Comparison of ENCODE assay signal across 8 cellular contexts in genomic region chr20:25623225-25623735, GRCh38. TPM values are rescaled to one million over a fixed set of nuclear protein-coding genes. Genes with fewer than 3 reads are reported as not detected.
DNase-seq lines count a peak whose midpoint lies in the region; ATAC-seq and TF ChIP-seq lines count a peak whose summit lies in the region.

No MANE protein-coding gene starts in this region.

- no peak for TF ChIP-seq CTCF in foreskin fibroblast (IDR thresholded peaks at IDR 0.05; ENCODE audit: low read depth, low read length)
- no peak for TF ChIP-seq CTCF in vagina (IDR thresholded peaks at IDR 0.05)

- TF ChIP-seq POLR2A in vagina (IDR thresholded peaks at IDR 0.05): no peak

- H2BK12ac ChIP-seq in neuronal stem cell (ENCODE audit: low read length): no peak overlapping the region

- H3K4ac ChIP-seq in neuronal stem cell (ENCODE audit: low read length): no peak overlapping the region

- peak overlapping the region; percentile 96 for H3K4me2 ChIP-seq in neuronal stem cell (ENCODE audit: insufficient read depth, low read length, poor library complexity, severe bottlenecking)

- H3K18ac ChIP-seq in neuronal stem cell (ENCODE audit: low read length): peak overlapping the region; percentile 99

- peak overlapping the region; percentile 84 for H3K9ac ChIP-seq in neuronal stem cell (ENCODE audit: low read depth, low read length, poor library complexity)

- peak; percentile 24 for ATAC-seq in HG02571 (IDR thresholded peaks at IDR 0.05; ENCODE audit: unreplicated experiment)

- H3K23ac ChIP-seq in neuronal stem cell (ENCODE audit: low read depth, low read length, poor library complexity): peak overlapping the region; percentile 99

- H2BK120ac ChIP-seq in neuronal stem cell (ENCODE audit: low read depth, low read length): no peak overlapping the region

- H3K27me3 Mint-ChIP-seq in activated T-helper 1 cell treated with anti-CD3 and anti-CD28 coated beads, Interleukin-12 subunit alpha, Interleukin-12 subunit beta, Interleukin-2, Interleukin-4 antibody, amounts not matched to agents 30 ng/mL and 10 ng/mL and 1 ng/mL, durations not matched to agents 14 hours and 24 hours and 36 hours (ENCODE audit: insufficient read depth): peaks cover 4% of the 10 kb centered on the region

- H2AK5ac ChIP-seq in neuronal stem cell (ENCODE audit: low read depth, low read length): peak overlapping the region; percentile 74

- H3K4me1 ChIP-seq in neuronal stem cell (ENCODE audit: control insufficient read depth in 2 of 2, insufficient read depth in 1 of 2, low read depth in 1 of 2, low read length in 2 of 2) (peaks cover 3 to 8% of the 10 kb centered on the region in 2 donors), vagina (peaks cover 9% of the 10 kb centered on the region)

- H3K4me3 Mint-ChIP-seq in activated T-helper 1 cell treated with anti-CD3 and anti-CD28 coated beads, Interleukin-12 subunit alpha, Interleukin-12 subunit beta, Interleukin-2, Interleukin-4 antibody, amounts not matched to agents 30 ng/mL and 10 ng/mL and 1 ng/mL, durations not matched to agents 14 hours and 24 hours and 36 hours: peak overlapping the region; percentile 91

- DNase-seq in NCI-H510A (lab: John Stamatoyannopoulos, UW): peak; percentile 4
- DNase-seq in NCI-H510A treated with DMSO at 0.1 percent for 48 hours (lab: John Stamatoyannopoulos, UW): no peak
- DNase-seq in NCI-H146 treated with DMSO at 0.1 percent for 48 hours (lab: John Stamatoyannopoulos, UW; ENCODE audit: unreplicated experiment): peak; percentile 45
- DNase-seq in activated T-helper 1 cell treated with anti-CD3 and anti-CD28 coated beads, Interleukin-12 subunit alpha, Interleukin-12 subunit beta, Interleukin-2, Interleukin-4 antibody, amounts not matched to agents 30 ng/mL and 10 ng/mL and 1 ng/mL, durations not matched to agents 14 hours and 24 hours and 36 hours (ENCODE audit: low spot score): peak; percentile 21
- peak; percentile 38 to 73 for DNase-seq in foreskin fibroblast
- no peak for DNase-seq in neuronal stem cell (ENCODE audit: low spot score)
- DNase-seq in vagina (ENCODE audit: extremely low spot score in 2 of 2): no peak

- H3K14ac ChIP-seq in neuronal stem cell (ENCODE audit: low read length): peak overlapping the region; percentile 27

- H3K9me3 Mint-ChIP-seq in activated T-helper 1 cell treated with anti-CD3 and anti-CD28 coated beads, Interleukin-12 subunit alpha, Interleukin-12 subunit beta, Interleukin-2, Interleukin-4 antibody, amounts not matched to agents 30 ng/mL and 10 ng/mL and 1 ng/mL, durations not matched to agents 14 hours and 24 hours and 36 hours: peaks cover 13% of the 10 kb centered on the region

- H3K9me3 ChIP-seq in neuronal stem cell (replicated peaks in 1 of 2; ENCODE audit: control insufficient read depth in 2 of 2, insufficient read depth in 1 of 2, low read depth in 1 of 2, low read length in 2 of 2) (peaks cover 0 to 5% of the 10 kb centered on the region in 2 donors), vagina (no peaks in the 10 kb centered on the region)

- peaks cover 14% of the 10 kb centered on the region for H3K36me3 Mint-ChIP-seq in activated T-helper 1 cell treated with anti-CD3 and anti-CD28 coated beads, Interleukin-12 subunit alpha, Interleukin-12 subunit beta, Interleukin-2, Interleukin-4 antibody, amounts not matched to agents 30 ng/mL and 10 ng/mL and 1 ng/mL, durations not matched to agents 14 hours and 24 hours and 36 hours (ENCODE audit: low read depth)

- peak overlapping the region; percentile 97 for H2AFZ ChIP-seq in neuronal stem cell (ENCODE audit: low read length)

- intact Hi-C loops in activated T-helper 1 cell treated with anti-CD3 and anti-CD28 coated beads, Interleukin-12 subunit alpha, Interleukin-12 subunit beta, Interleukin-2, Interleukin-4 antibody, amounts not matched to agents 30 ng/mL and 10 ng/mL and 1 ng/mL, durations not matched to agents 14 hours and 24 hours and 36 hours (cut with micrococcal nuclease): loop anchor here (1.0 to 5.0 kb wide), 4 partner anchors 20 to 631 kb away; partner anchors contain the start of genes ABHD12 and APMAP
- intact Hi-C loops in vagina (cut with DNase I): no loop called here

- H2BK15ac ChIP-seq in neuronal stem cell (ENCODE audit: low read length): peak overlapping the region; percentile 84

- peaks cover 0 to 15% of the 10 kb centered on the region in 2 donors for H3K36me3 ChIP-seq in neuronal stem cell (replicated peaks in 1 of 2; ENCODE audit: control insufficient read depth in 2 of 2, insufficient read depth in 2 of 2, low read length in 2 of 2)
- H3K36me3 ChIP-seq in vagina: no peaks in the 10 kb centered on the region

- H3K27ac Mint-ChIP-seq in activated T-helper 1 cell treated with anti-CD3 and anti-CD28 coated beads, Interleukin-12 subunit alpha, Interleukin-12 subunit beta, Interleukin-2, Interleukin-4 antibody, amounts not matched to agents 30 ng/mL and 10 ng/mL and 1 ng/mL, durations not matched to agents 14 hours and 24 hours and 36 hours: peak overlapping the region; percentile 98

- WGBS in neuronal stem cell (ENCODE audit: extremely low coverage in 2 of 2, insufficient read length in 2 of 2, insufficient replicate concordance in 1 of 2), 2 donors: no CpG with 5 or more reads among the region's 45 CpGs

- peak overlapping the region; percentile 45 for H4K8ac ChIP-seq in neuronal stem cell (ENCODE audit: low read depth, low read length)

- H3K27me3 ChIP-seq in neuronal stem cell (ENCODE audit: control insufficient read depth in 3 of 3, insufficient read depth in 3 of 3, low read depth in 1 of 3, low read length in 3 of 3): peaks cover 0 to 5% (median 0%) of the 10 kb centered on the region in 3 experiments
- no peaks in the 10 kb centered on the region for H3K27me3 ChIP-seq in vagina

- H3K4me1 Mint-ChIP-seq in activated T-helper 1 cell treated with anti-CD3 and anti-CD28 coated beads, Interleukin-12 subunit alpha, Interleukin-12 subunit beta, Interleukin-2, Interleukin-4 antibody, amounts not matched to agents 30 ng/mL and 10 ng/mL and 1 ng/mL, durations not matched to agents 14 hours and 24 hours and 36 hours (ENCODE audit: low read depth): peaks cover 39% of the 10 kb centered on the region

- H4K91ac ChIP-seq in neuronal stem cell (ENCODE audit: low read depth, low read length, poor library complexity): no peak overlapping the region

- peaks cover 1% of the 10 kb centered on the region for H3K79me1 ChIP-seq in neuronal stem cell (ENCODE audit: low read depth, low read length)

- H2BK5ac ChIP-seq in neuronal stem cell (ENCODE audit: low read length): no peak overlapping the region

- H3K4me3 ChIP-seq in foreskin fibroblast (ENCODE audit: low read depth in 1 of 2, low read length in 2 of 2): peak overlapping the region; percentile 96 to 97
- peak overlapping the region; percentile 60 to 88 for H3K4me3 ChIP-seq in neuronal stem cell (ENCODE audit: low read length in 2 of 2)
- peak overlapping the region; percentile 74 to 88 for H3K4me3 ChIP-seq in vagina

- no peak overlapping the region for H3K27ac ChIP-seq in neuronal stem cell (replicated peaks; ENCODE audit: low read length)
- H3K27ac ChIP-seq in vagina: peak overlapping the region; percentile 86

RNA-seq across cellular contexts. Expression of gene NANP, which starts 0.5 kb away (rescaled TPM):
- 9.1 and 9.8 TPM in 2 replicates for total RNA-seq in activated T-helper 1 cell treated with anti-CD3 and anti-CD28 coated beads, Interleukin-12 subunit alpha, Interleukin-12 subunit beta, Interleukin-2, Interleukin-4 antibody, amounts not matched to agents 30 ng/mL and 10 ng/mL and 1 ng/mL, durations not matched to agents 14 hours and 24 hours and 36 hours
- polyA plus RNA-seq in neuronal stem cell (2013, experiment 1 of 2): 5.5 TPM
- polyA plus RNA-seq in neuronal stem cell (2013, experiment 2 of 2): 5.6 TPM
- total RNA-seq in vagina: 3.7 TPM

RNA-seq across cellular contexts. Expression of gene NINL, which starts 37.9 kb away (rescaled TPM):
- 2.0 and 2.5 TPM in 2 replicates for total RNA-seq in activated T-helper 1 cell treated with anti-CD3 and anti-CD28 coated beads, Interleukin-12 subunit alpha, Interleukin-12 subunit beta, Interleukin-2, Interleukin-4 antibody, amounts not matched to agents 30 ng/mL and 10 ng/mL and 1 ng/mL, durations not matched to agents 14 hours and 24 hours and 36 hours
- polyA plus RNA-seq in neuronal stem cell (2013, experiment 1 of 2): 16.6 TPM
- 16.0 TPM for polyA plus RNA-seq in neuronal stem cell (2013, experiment 2 of 2)
- total RNA-seq in vagina: 11.5 TPM

Comparison
In these comparisons a context has a peak if more than half of its experiments do, and no peak if none do; other contexts are left out.
1. DNase-seq: peak in NCI-H510A (single experiment), NCI-H146 treated with DMSO at 0.1 percent for 48 hours (single experiment), activated T-helper 1 cell treated with anti-CD3 and anti-CD28 coated beads, Interleukin-12 subunit alpha, Interleukin-12 subunit beta, Interleukin-2, Interleukin-4 antibody, amounts not matched to agents 30 ng/mL and 10 ng/mL and 1 ng/mL, durations not matched to agents 14 hours and 24 hours and 36 hours (single experiment) and foreskin fibroblast (2 of 2); none in NCI-H510A treated with DMSO at 0.1 percent for 48 hours (single experiment), neuronal stem cell (single experiment) and vagina (0 of 2).
2. Peak in every context shown above with its lines, with median percentiles within 50 percentile points of each other: H3K4me3 ChIP-seq.